In genomic region chr2:205612661-205613060, GRCh38 we compare ENCODE assay signal across 10 cellular contexts.
A peak's percentile ranks its signal among the peaks of the same experiment; 100 is the strongest.
DNase-seq lines count a peak whose midpoint lies in the region; ATAC-seq and TF ChIP-seq lines count a peak whose summit lies in the region.
"Had no signal": no experiment of that assay in that cellular context is flagged by ENCODE, and none has a peak within 500 bp of the region (broad histone marks: within the 10 kb centered on the region; RNA-seq: fewer than 3 reads in every experiment).

No MANE protein-coding gene starts in this region.

- ATAC-seq in activated CD4-positive, alpha-beta T cell treated with anti-CD3 and anti-CD28 coated beads for 36 hours, result peak; percentile 86
- peak; percentile 94 for ATAC-seq in stimulated activated naive CD8-positive, alpha-beta T cell treated with anti-CD3 and anti-CD28 coated beads, Interleukin-15, amount 100 ng/mL, for 72 hours
- ATAC-seq in foreskin keratinocyte, result no peak

- peak; percentile 75 for DNase-seq in activated CD4-positive, alpha-beta T cell treated with anti-CD3 and anti-CD28 coated beads for 36 hours
- DNase-seq in activated CD4-positive, alpha-beta T cell treated with anti-CD3 and anti-CD28 coated beads, Interleukin-2, amount 50 U/mL, for 1 hour, result no peak
- peak; percentile 41 for DNase-seq in activated T-helper 2 cell treated with anti-CD3 and anti-CD28 coated beads, Interferon-gamma antibody, Interleukin-2, Interleukin-4, amounts not matched to agents 10 μg/mL and 5 μg/mL and 100 μg/mL, durations not matched to agents 14 hours and 24 hours and 36 hours (ENCODE audit: low spot score)
- DNase-seq in retina (peak; percentile 17), NCI-H128 (lab: John Stamatoyannopoulos, UW; ENCODE audit: unreplicated experiment) (no peak), GM19238 (ENCODE audit: insufficient read length, low spot score) (no peak), foreskin keratinocyte (no peak)
- peak; percentile 54 to 72 for DNase-seq in stimulated activated naive CD8-positive, alpha-beta T cell treated with anti-CD3 and anti-CD28 coated beads, Interleukin-15, amount 100 ng/mL, for 72 hours
- DNase-seq: cerebellar nuclear complex, NCI-H82 had no signal

- no peak overlapping the region for H3K27ac ChIP-seq in foreskin keratinocyte

- H3K4me1 Mint-ChIP-seq in activated CD4-positive, alpha-beta T cell treated with anti-CD3 and anti-CD28 coated beads for 36 hours, result peaks cover 33% of the 10 kb centered on the region
- H3K4me1 Mint-ChIP-seq in activated T-helper 2 cell treated with anti-CD3 and anti-CD28 coated beads, Interferon-gamma antibody, Interleukin-2, Interleukin-4, amounts not matched to agents 10 μg/mL and 5 μg/mL and 100 μg/mL, durations not matched to agents 14 hours and 24 hours and 36 hours (ENCODE audit: low read depth), result peaks cover 60% of the 10 kb centered on the region
- H3K4me1 Mint-ChIP-seq in stimulated activated naive CD8-positive, alpha-beta T cell treated with anti-CD3 and anti-CD28 coated beads, Interleukin-15, amount 100 ng/mL, for 72 hours, result peaks cover 42% of the 10 kb centered on the region

- POLR2A ChIA-PET in activated CD4-positive, alpha-beta T cell treated with anti-CD3 and anti-CD28 coated beads for 36 hours (lab: Charles Lee), result interaction anchor here (0.7 to 1.0 kb wide), 2 partner anchors 139 to 870 kb away, joined by 4 to 5 read pairs; no protein-coding TSS in a partner anchor

- intact Hi-C loops in activated CD4-positive, alpha-beta T cell treated with anti-CD3 and anti-CD28 coated beads for 36 hours (cut with DNase I, micrococcal nuclease), result no loop called here
- intact Hi-C loops in activated T-helper 2 cell treated with anti-CD3 and anti-CD28 coated beads, Interferon-gamma antibody, Interleukin-2, Interleukin-4, amounts not matched to agents 10 μg/mL and 5 μg/mL and 100 μg/mL, durations not matched to agents 14 hours and 24 hours and 36 hours (cut with micrococcal nuclease), result loop anchor here (1.0 to 5.0 kb wide), 8 partner anchors 24 to 1590 kb away; no protein-coding TSS in a partner anchor

- H3K27me3 ChIP-seq in foreskin keratinocyte, result peaks cover 8% of the 10 kb centered on the region

- H3K27me3 Mint-ChIP-seq in activated CD4-positive, alpha-beta T cell treated with anti-CD3 and anti-CD28 coated beads for 36 hours, result peaks cover 13% of the 10 kb centered on the region
- no peaks in the 10 kb centered on the region for H3K27me3 Mint-ChIP-seq in activated T-helper 2 cell treated with anti-CD3 and anti-CD28 coated beads, Interferon-gamma antibody, Interleukin-2, Interleukin-4, amounts not matched to agents 10 μg/mL and 5 μg/mL and 100 μg/mL, durations not matched to agents 14 hours and 24 hours and 36 hours (ENCODE audit: low read depth)
- H3K27me3 Mint-ChIP-seq in stimulated activated naive CD8-positive, alpha-beta T cell treated with anti-CD3 and anti-CD28 coated beads, Interleukin-15, amount 100 ng/mL, for 72 hours, result peaks cover 35% of the 10 kb centered on the region

- no peaks in the 10 kb centered on the region for H3K9me3 Mint-ChIP-seq in activated CD4-positive, alpha-beta T cell treated with anti-CD3 and anti-CD28 coated beads for 36 hours (ENCODE audit: low read depth)
- peaks cover 10% of the 10 kb centered on the region for H3K9me3 Mint-ChIP-seq in activated T-helper 2 cell treated with anti-CD3 and anti-CD28 coated beads, Interferon-gamma antibody, Interleukin-2, Interleukin-4, amounts not matched to agents 10 μg/mL and 5 μg/mL and 100 μg/mL, durations not matched to agents 14 hours and 24 hours and 36 hours
- H3K9me3 Mint-ChIP-seq in stimulated activated naive CD8-positive, alpha-beta T cell treated with anti-CD3 and anti-CD28 coated beads, Interleukin-15, amount 100 ng/mL, for 72 hours, result peaks cover 0 to 7% of the 10 kb centered on the region in 2 donors

- CTCF ChIA-PET in activated CD4-positive, alpha-beta T cell treated with anti-CD3 and anti-CD28 coated beads for 36 hours (lab: Charles Lee), result interaction anchor here (0.7 kb wide), 1 partner anchor 1758 kb away, joined by 3 read pairs; no protein-coding TSS in a partner anchor

- H3K4me3 Mint-ChIP-seq in activated CD4-positive, alpha-beta T cell treated with anti-CD3 and anti-CD28 coated beads for 36 hours, result no peak overlapping the region
- peak overlapping the region; percentile 38 for H3K4me3 Mint-ChIP-seq in activated T-helper 2 cell treated with anti-CD3 and anti-CD28 coated beads, Interferon-gamma antibody, Interleukin-2, Interleukin-4, amounts not matched to agents 10 μg/mL and 5 μg/mL and 100 μg/mL, durations not matched to agents 14 hours and 24 hours and 36 hours (ENCODE audit: low read depth)
- H3K4me3 Mint-ChIP-seq in stimulated activated naive CD8-positive, alpha-beta T cell treated with anti-CD3 and anti-CD28 coated beads, Interleukin-15, amount 100 ng/mL, for 72 hours, result peak overlapping the region; percentile 66 to 67

- no peak for TF ChIP-seq CTCF in foreskin keratinocyte (conservative IDR thresholded peaks at IDR 0.05)

- H3K36me3 Mint-ChIP-seq in activated CD4-positive, alpha-beta T cell treated with anti-CD3 and anti-CD28 coated beads for 36 hours (ENCODE audit: low read depth), result no peaks in the 10 kb centered on the region
- peaks cover 4% of the 10 kb centered on the region for H3K36me3 Mint-ChIP-seq in activated T-helper 2 cell treated with anti-CD3 and anti-CD28 coated beads, Interferon-gamma antibody, Interleukin-2, Interleukin-4, amounts not matched to agents 10 μg/mL and 5 μg/mL and 100 μg/mL, durations not matched to agents 14 hours and 24 hours and 36 hours (ENCODE audit: low read depth)

- no peaks in the 10 kb centered on the region for H3K4me1 ChIP-seq in foreskin keratinocyte

- H3K27ac Mint-ChIP-seq in activated CD4-positive, alpha-beta T cell treated with anti-CD3 and anti-CD28 coated beads for 36 hours, result peak overlapping the region; percentile 23
- peak overlapping the region; percentile 91 for H3K27ac Mint-ChIP-seq in activated T-helper 2 cell treated with anti-CD3 and anti-CD28 coated beads, Interferon-gamma antibody, Interleukin-2, Interleukin-4, amounts not matched to agents 10 μg/mL and 5 μg/mL and 100 μg/mL, durations not matched to agents 14 hours and 24 hours and 36 hours
- H3K27ac Mint-ChIP-seq in stimulated activated naive CD8-positive, alpha-beta T cell treated with anti-CD3 and anti-CD28 coated beads, Interleukin-15, amount 100 ng/mL, for 72 hours, result peak overlapping the region; percentile 31 to 41

Comparison
In these comparisons a context has a peak if more than half of its experiments do, and no peak if none do; other contexts are left out.
1. DNase-seq: peak in activated CD4-positive, alpha-beta T cell treated with anti-CD3 and anti-CD28 coated beads for 36 hours (single experiment), activated T-helper 2 cell treated with anti-CD3 and anti-CD28 coated beads, Interferon-gamma antibody, Interleukin-2, Interleukin-4, amounts not matched to agents 10 μg/mL and 5 μg/mL and 100 μg/mL, durations not matched to agents 14 hours and 24 hours and 36 hours (single experiment), retina (single experiment) and stimulated activated naive CD8-positive, alpha-beta T cell treated with anti-CD3 and anti-CD28 coated beads, Interleukin-15, amount 100 ng/mL, for 72 hours (2 of 2); none in activated CD4-positive, alpha-beta T cell treated with anti-CD3 and anti-CD28 coated beads, Interleukin-2, amount 50 U/mL, for 1 hour (single experiment), NCI-H128 (single experiment), GM19238 (single experiment) and foreskin keratinocyte (0 of 2).
2. H3K27ac Mint-ChIP-seq: peak in every context shown above with its lines; median percentile 91 in activated T-helper 2 cell treated with anti-CD3 and anti-CD28 coated beads, Interferon-gamma antibody, Interleukin-2, Interleukin-4, amounts not matched to agents 10 μg/mL and 5 μg/mL and 100 μg/mL, durations not matched to agents 14 hours and 24 hours and 36 hours; 36 in stimulated activated naive CD8-positive, alpha-beta T cell treated with anti-CD3 and anti-CD28 coated beads, Interleukin-15, amount 100 ng/mL, for 72 hours; 23 in activated CD4-positive, alpha-beta T cell treated with anti-CD3 and anti-CD28 coated beads for 36 hours.